ENCODE assay signal across 20 cellular contexts in genomic region chr2:17626986-17627385, GRCh38.
DNase-seq lines count a peak whose midpoint lies in the region; ATAC-seq and TF ChIP-seq lines count a peak whose summit lies in the region.
"Had no signal": no experiment of that assay in that cellular context is flagged by ENCODE, and none has a peak within 500 bp of the region (broad histone marks: within the 10 kb centered on the region; RNA-seq: fewer than 3 reads in every experiment).

No MANE protein-coding gene starts in this region.

- H2BK120ac ChIP-seq in trophoblast cell (ENCODE audit: insufficient read depth, low read length, poor library complexity), result no peak overlapping the region

- H3K18ac ChIP-seq in trophoblast cell (ENCODE audit: low read length), result no peak overlapping the region

- no peaks in the 10 kb centered on the region for H3K9me2 ChIP-seq in SK-N-SH

- no peak overlapping the region for H3K14ac ChIP-seq in trophoblast cell (ENCODE audit: low read length)

- intact Hi-C loops in head of caudate nucleus (cut with DNase I), result no loop called here

- no peak overlapping the region for H3K4me3 ChIP-seq in SK-N-SH (ENCODE audit: low read depth in 2 of 2, low read length in 1 of 2)
- H3K4me3 ChIP-seq in trophoblast cell (ENCODE audit: low read depth, low read length), result no peak overlapping the region
- H3K4me3 ChIP-seq: MG63, SJCRH30 had no signal

- CTCF ChIA-PET in SK-N-SH (lab: Yijun Ruan, JAX), result interaction anchor here (1.2 to 4.6 kb wide), 5 partner anchors 10 to 54 kb away, joined by 3 to 34 read pairs (median 4); no protein-coding TSS in a partner anchor
- CTCF ChIA-PET in WTC11 (lab: Charles Lee), result no interaction called here

- no peak overlapping the region for H2AK5ac ChIP-seq in trophoblast cell (ENCODE audit: low read length)

- H3K36me3 Mint-ChIP-seq in WTC11 (peaks cover 80% of the 10 kb centered on the region), nephron progenitor cell (ENCODE audit: low read depth) (no peaks in the 10 kb centered on the region)
- H3K36me3 Mint-ChIP-seq: CD4-positive, alpha-beta memory T cell had no signal

- H3K27ac Mint-ChIP-seq in WTC11, result 0 out of 2 replicates have a peak overlapping the region, but pooled peaks have one; percentile 14
- no peak overlapping the region for H3K27ac Mint-ChIP-seq in nephron progenitor cell
- H3K27ac Mint-ChIP-seq: CD4-positive, alpha-beta memory T cell had no signal

- H3K27me3 Mint-ChIP-seq in WTC11 (ENCODE audit: low read depth), result no peaks in the 10 kb centered on the region
- peaks cover 4% of the 10 kb centered on the region for H3K27me3 Mint-ChIP-seq in nephron progenitor cell (ENCODE audit: low read depth, poor library complexity)

- POLR2A ChIA-PET in SK-N-SH (lab: Yijun Ruan, JAX) (no interaction called here), WTC11 (lab: Charles Lee) (no interaction called here)

- H3K36me3 ChIP-seq in SK-N-SH (replicated peaks in 1 of 2; ENCODE audit: control insufficient read depth in 1 of 2, insufficient read depth in 2 of 2, low read length in 1 of 2), result no peaks in the 10 kb centered on the region
- H3K36me3 ChIP-seq in trophoblast cell (ENCODE audit: control insufficient read depth in 1 of 2, insufficient read depth in 2 of 2, low read length in 2 of 2), result no peaks in the 10 kb centered on the region
- H3K36me3 ChIP-seq: MG63, SJCRH30 had no signal

- H3K4me2 ChIP-seq in SK-N-SH (no peak overlapping the region), trophoblast cell (ENCODE audit: low read length) (no peak overlapping the region)

- no peak overlapping the region for H3K23ac ChIP-seq in trophoblast cell (ENCODE audit: low read length)

- H3K4me1 Mint-ChIP-seq in WTC11, result peaks cover 35% of the 10 kb centered on the region
- H3K4me1 Mint-ChIP-seq in nephron progenitor cell, result no peaks in the 10 kb centered on the region
- H3K4me1 Mint-ChIP-seq: CD4-positive, alpha-beta memory T cell had no signal

- WGBS in SK-N-SH (ENCODE audit: low lambda C conversion rate), result 62% methylated on average over 3 of the region's 3 CpGs
- no CpG with 5 or more reads among the region's 3 CpGs for WGBS in trophoblast cell (ENCODE audit: extremely low coverage, insufficient coverage, insufficient read length)

- no peaks in the 10 kb centered on the region for H3K27me3 ChIP-seq in SK-N-SH (ENCODE audit: insufficient read depth)
- no peaks in the 10 kb centered on the region for H3K27me3 ChIP-seq in trophoblast cell (ENCODE audit: insufficient read depth, low read length)
- H3K27me3 ChIP-seq: MG63, SJCRH30 had no signal

- H3K27ac ChIP-seq in SK-N-SH (ENCODE audit: low read depth in 2 of 2, low read length in 1 of 2) (no peak overlapping the region), trophoblast cell (ENCODE audit: low read depth, low read length) (no peak overlapping the region)
- H3K27ac ChIP-seq: RWPE1, SJCRH30 had no signal

- H4K91ac ChIP-seq in trophoblast cell (ENCODE audit: low read depth, low read length), result no peak overlapping the region

- H3K79me1 ChIP-seq in trophoblast cell (ENCODE audit: low read length), result no peaks in the 10 kb centered on the region

- no peaks in the 10 kb centered on the region for H4K20me1 ChIP-seq in SK-N-SH (ENCODE audit: insufficient read depth)

- H4K8ac ChIP-seq in trophoblast cell (ENCODE audit: low read depth, low read length), result no peak overlapping the region

- H3K79me2 ChIP-seq in SK-N-SH (ENCODE audit: insufficient read depth), result no peaks in the 10 kb centered on the region
- no peaks in the 10 kb centered on the region for H3K79me2 ChIP-seq in trophoblast cell (ENCODE audit: control insufficient read depth, insufficient read depth, low read length, poor library complexity)

- DNase-seq in SK-N-SH (no peak), M059J (ENCODE audit: low read depth) (peak; percentile 62), WTC11 (ENCODE audit: low spot score) (no peak), trophoblast cell (peak; percentile 40 to 51), head of caudate nucleus (no peak), nephron progenitor cell (no peak), SHP77 (lab: John Stamatoyannopoulos, UW) (no peak)
- DNase-seq: CD4-positive, alpha-beta memory T cell; DMS79 treated with DMSO at 0.1 percent for 48 hours; GDM1; H7; KBM-7; NCI-H1092 treated with DMSO at 0.1 percent for 48 hours; NCI-H524 treated with DMSO at 0.1 percent for 48 hours; NK-92 treated with Interleukin-12 subunit alpha and Interleukin-12 subunit beta, amount 100 ng/mL, for 24 hours; SJCRH30; SW 1271 had no signal

- TF ChIP-seq RAD21 in SK-N-SH (IDR thresholded peaks at IDR 0.05; ENCODE audit: low read length), result no peak

- H4K12ac ChIP-seq in trophoblast cell (ENCODE audit: low read depth, low read length), result no peak overlapping the region

- H3K9ac ChIP-seq in SK-N-SH (no peak overlapping the region), trophoblast cell (ENCODE audit: low read length) (no peak overlapping the region)

- no peaks in the 10 kb centered on the region for H3F3A ChIP-seq in SK-N-SH (replicated peaks; ENCODE audit: insufficient read depth)

- ATAC-seq in SK-N-SH treated with all-trans-retinoic acid at 6 μM for 48 hours, result no peak
- ATAC-seq in WTC11, result no peak

- H3K9me3 Mint-ChIP-seq in WTC11 (peaks cover 35% of the 10 kb centered on the region), nephron progenitor cell (peaks cover 20% of the 10 kb centered on the region)

- H3K9me3 ChIP-seq in SK-N-SH, result no peaks in the 10 kb centered on the region
- H3K9me3 ChIP-seq in trophoblast cell (ENCODE audit: insufficient read depth, low read depth, low read length), result peaks cover 2% of the 10 kb centered on the region
- H3K9me3 ChIP-seq: MG63, SJCRH30 had no signal

- TF ChIP-seq CTCF in SK-N-SH (IDR thresholded peaks at IDR 0.05) (no peak), WTC11 (IDR thresholded peaks at IDR 0.05) (no peak), nephron progenitor cell (IDR thresholded peaks at IDR 0.05) (no peak)

- H2BK12ac ChIP-seq in trophoblast cell (ENCODE audit: low read length), result no peak overlapping the region

- H3K4ac ChIP-seq in trophoblast cell (ENCODE audit: low read depth, low read length), result no peak overlapping the region

- H3K4me1 ChIP-seq in SK-N-SH (ENCODE audit: control insufficient read depth in 1 of 2, insufficient read depth in 2 of 2, low read depth in 1 of 2, low read length in 1 of 2) (peaks cover 3 to 6% of the 10 kb centered on the region in 2 experiments; a peak in 3 of 4 replicates), trophoblast cell (ENCODE audit: control insufficient read depth in 1 of 2, insufficient read depth in 2 of 2, low read length in 2 of 2) (no peaks in the 10 kb centered on the region)
- H3K4me1 ChIP-seq: SJCRH30 had no signal

- no peak overlapping the region for H3K4me3 Mint-ChIP-seq in WTC11
- no peak overlapping the region for H3K4me3 Mint-ChIP-seq in nephron progenitor cell
- H3K4me3 Mint-ChIP-seq: CD4-positive, alpha-beta memory T cell had no signal

- H2AFZ ChIP-seq in SK-N-SH (ENCODE audit: low read depth), result 0 out of 2 replicates have a peak overlapping the region, but pooled peaks have one; percentile 26
- H2AFZ ChIP-seq in trophoblast cell (ENCODE audit: insufficient read depth, low read length, poor library complexity), result no peak overlapping the region

- no peak for TF ChIP-seq EP300 in SK-N-SH (IDR thresholded peaks at IDR 0.05; ENCODE audit: borderline replicate concordance in 1 of 2, low read depth in 1 of 2, low read length in 1 of 2)

- no peak overlapping the region for H2BK5ac ChIP-seq in trophoblast cell (ENCODE audit: low read depth, low read length, poor library complexity)

TF ChIP-seq in SK-N-SH, 30 proteins besides CTCF, POLR2A, EP300 and RAD21 (continues in another document):
- no peak for TF ChIP-seq TCF12 (IDR thresholded peaks at IDR 0.05)

TF ChIP-seq in SK-N-SH treated with all-trans-retinoic acid at 6 μM for 48 hours, 23 proteins besides CTCF, POLR2A, EP300 and RAD21:
- TF ChIP-seq CREB5 (CRISPR knock-in tag; IDR thresholded peaks at IDR 0.05; ENCODE audit: low read depth), result no peak

TF ChIP-seq in WTC11, 78 proteins besides CTCF, POLR2A, EP300 and RAD21 (continues in another document):
- no peak for TF ChIP-seq ELF4 (CRISPR knock-in tag; IDR thresholded peaks at IDR 0.05; ENCODE audit: low read depth)
- TF ChIP-seq, protein P1, sequence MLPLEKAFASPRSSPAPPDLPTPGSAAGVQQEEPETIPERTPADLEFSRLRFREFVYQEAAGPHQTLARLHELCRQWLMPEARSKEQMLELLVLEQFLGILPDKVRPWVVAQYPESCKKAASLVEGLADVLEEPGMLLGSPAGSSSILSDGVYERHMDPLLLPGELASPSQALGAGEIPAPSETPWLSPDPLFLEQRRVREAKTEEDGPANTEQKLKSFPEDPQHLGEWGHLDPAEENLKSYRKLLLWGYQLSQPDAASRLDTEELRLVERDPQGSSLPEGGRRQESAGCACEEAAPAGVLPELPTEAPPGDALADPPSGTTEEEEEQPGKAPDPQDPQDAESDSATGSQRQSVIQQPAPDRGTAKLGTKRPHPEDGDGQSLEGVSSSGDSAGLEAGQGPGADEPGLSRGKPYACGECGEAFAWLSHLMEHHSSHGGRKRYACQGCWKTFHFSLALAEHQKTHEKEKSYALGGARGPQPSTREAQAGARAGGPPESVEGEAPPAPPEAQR (CRISPR knock-in tag; IDR thresholded peaks at IDR 0.05), result no peak
- no peak for TF ChIP-seq RORB (CRISPR knock-in tag; IDR thresholded peaks at IDR 0.05)
- TF ChIP-seq SMAD3 (CRISPR knock-in tag; IDR thresholded peaks at IDR 0.05; ENCODE audit: borderline replicate concordance), result no peak
- no peak for TF ChIP-seq ZNF671 (CRISPR knock-in tag; IDR thresholded peaks at IDR 0.05)
- no peak for TF ChIP-seq ZNF263 (CRISPR knock-in tag; IDR thresholded peaks at IDR 0.05; ENCODE audit: low read depth)
- no peak for TF ChIP-seq EMX1 (CRISPR knock-in tag; IDR thresholded peaks at IDR 0.05)
- TF ChIP-seq, protein P2, sequence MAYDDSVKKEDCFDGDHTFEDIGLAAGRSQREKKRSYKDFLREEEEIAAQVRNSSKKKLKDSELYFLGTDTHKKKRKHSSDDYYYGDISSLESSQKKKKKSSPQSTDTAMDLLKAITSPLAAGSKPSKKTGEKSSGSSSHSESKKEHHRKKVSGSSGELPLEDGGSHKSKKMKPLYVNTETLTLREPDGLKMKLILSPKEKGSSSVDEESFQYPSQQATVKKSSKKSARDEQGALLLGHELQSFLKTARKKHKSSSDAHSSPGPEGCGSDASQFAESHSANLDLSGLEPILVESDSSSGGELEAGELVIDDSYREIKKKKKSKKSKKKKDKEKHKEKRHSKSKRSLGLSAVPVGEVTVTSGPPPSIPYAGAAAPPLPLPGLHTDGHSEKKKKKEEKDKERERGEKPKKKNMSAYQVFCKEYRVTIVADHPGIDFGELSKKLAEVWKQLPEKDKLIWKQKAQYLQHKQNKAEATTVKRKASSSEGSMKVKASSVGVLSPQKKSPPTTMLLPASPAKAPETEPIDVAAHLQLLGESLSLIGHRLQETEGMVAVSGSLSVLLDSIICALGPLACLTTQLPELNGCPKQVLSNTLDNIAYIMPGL (CRISPR knock-in tag; IDR thresholded peaks at IDR 0.05), result no peak
- TF ChIP-seq TP53 (CRISPR knock-in tag; IDR thresholded peaks at IDR 0.05), result no peak
- TF ChIP-seq ZMAT4 (CRISPR knock-in tag; IDR thresholded peaks at IDR 0.05), result no peak

Comparison
In these comparisons a context has a peak if more than half of its experiments do, and no peak if none do; other contexts are left out.
1. DNase-seq: peak in M059J (single experiment) and trophoblast cell (2 of 2); none in SK-N-SH (single experiment), WTC11 (single experiment), head of caudate nucleus (0 of 42), nephron progenitor cell (single experiment) and SHP77 (0 of 2).